ENCODE assay signal across 1 cellular context in genomic region chr19:50678323-50678722, GRCh38.
TF ChIP-seq lines count a peak whose summit lies in the region.

No MANE protein-coding gene starts in this region.

TF ChIP-seq in GM23338, 12 proteins besides CTCF, POLR2A, EP300 and RAD21:
- TF ChIP-seq ZNF462 (CRISPR knock-in tag; IDR thresholded peaks at IDR 0.05) (no peak), ZNF331 (CRISPR knock-in tag; IDR thresholded peaks at IDR 0.05; ENCODE audit: low read depth) (no peak), NANOG (IDR thresholded peaks at IDR 0.05; ENCODE audit: borderline replicate concordance) (no peak), REST (IDR thresholded peaks at IDR 0.05; ENCODE audit: unreplicated experiment) (no peak), EZH2phosphoT487 (IDR thresholded peaks at IDR 0.05; ENCODE audit: unreplicated experiment) (no peak), CREB1 (CRISPR knock-in tag; IDR thresholded peaks at IDR 0.05; ENCODE audit: low read depth) (no peak), ZNF114 (CRISPR knock-in tag; IDR thresholded peaks at IDR 0.05) (no peak), STAT1 (IDR thresholded peaks at IDR 0.05; ENCODE audit: unreplicated experiment) (no peak)
